Comparison of ENCODE assay signal across 36 cellular contexts in the genomic region with DNA sequence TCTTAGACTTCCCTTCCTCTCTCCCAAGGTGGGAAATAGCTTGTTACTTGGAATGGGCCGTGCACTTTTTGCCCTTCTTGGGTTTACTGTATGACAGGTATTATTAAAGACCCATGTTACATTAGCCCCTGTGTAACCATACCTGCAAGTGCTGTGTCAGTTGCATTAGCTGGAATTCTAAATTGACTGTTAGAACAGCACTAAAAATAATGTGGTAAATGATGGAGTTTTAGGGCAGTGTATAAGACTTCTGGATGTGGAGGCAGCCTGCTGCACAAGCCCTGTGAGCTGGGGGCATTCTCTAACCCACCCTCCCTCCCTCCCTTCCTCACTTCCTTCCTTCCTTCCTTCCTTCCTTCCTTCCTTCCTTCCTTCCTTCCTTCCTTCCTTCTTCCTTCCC. TPM values are rescaled to one million over a fixed set of nuclear protein-coding genes. Genes with fewer than 3 reads are reported as not detected.
"Had no signal": no experiment of that assay in that cellular context is flagged by ENCODE, and none has a peak within 500 bp of the region (broad histone marks: within the 10 kb centered on the region; RNA-seq: fewer than 3 reads in every experiment).

No MANE protein-coding gene starts in this region.

- H3K36me3 ChIP-seq: MG63 had no signal

- H3K4me3 ChIP-seq: MG63 had no signal

- H3K27ac ChIP-seq: KMS-11 had no signal

- H3K9me3 ChIP-seq: MG63 had no signal

- DNase-seq: Karpas-422, Kasumi-1, MG63, MM.1S, MV-4-11, NCI-H1048, NCI-H1092, NCI-H1092 treated with DMSO at 0.1 percent for 48 hours, NCI-H1105, NCI-H1105 treated with DMSO at 0.1 percent for 48 hours, NCI-H1417, NCI-H1417 treated with DMSO at 0.1 percent for 48 hours, NCI-H1436, NCI-H1436 treated with DMSO at 0.1 percent for 48 hours, NCI-H146, NCI-H1694, NCI-H1694 treated with DMSO at 0.1 percent for 48 hours, NCI-H187, NCI-H187 treated with DMSO at 0.1 percent for 48 hours, NCI-H1930, NCI-H2029, NCI-H2029 treated with DMSO at 0.1 percent for 48 hours, NCI-H2081, NCI-H2081 treated with DMSO at 0.1 percent for 48 hours, NCI-H2107, NCI-H2171, NCI-H2171 treated with DMSO at 0.1 percent for 48 hours, NCI-H2227 treated with DMSO at 0.1 percent for 48 hours, NCI-H226, NCI-H345, NCI-H446, NCI-H446 treated with DMSO at 0.1 percent for 48 hours, NCI-H510A had no signal

- H3K9ac ChIP-seq: KMS-11 had no signal

- H3K27me3 ChIP-seq: MG63 had no signal

RNA-seq across cellular contexts. Expression of gene GALNT17, which starts 52.7 kb away (rescaled TPM):
- total RNA-seq: M059J, MCF 10A had no signal
